19 cellular contexts compared by ENCODE assay signal in the genomic region with DNA sequence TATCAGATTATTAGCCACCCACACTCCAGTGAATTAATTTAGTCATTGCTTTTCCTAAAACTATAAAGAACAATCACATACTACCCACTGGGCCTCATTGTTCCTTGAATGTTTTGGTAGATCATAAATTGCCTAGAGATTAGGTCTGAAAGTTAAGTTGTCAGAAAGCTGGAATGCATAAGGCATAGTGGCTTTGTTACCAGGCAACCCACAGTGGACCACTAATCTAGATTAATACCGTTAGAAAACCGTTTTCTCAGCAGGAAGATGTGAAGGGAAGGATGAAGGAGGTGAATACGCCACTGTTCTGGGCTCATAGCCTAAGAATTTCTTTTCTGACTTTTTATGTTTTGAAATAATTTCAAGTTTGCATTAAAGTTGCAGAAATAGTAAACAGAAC.
DNase-seq lines count a peak whose midpoint lies in the region; ATAC-seq, FAIRE-seq and TF ChIP-seq lines count a peak whose summit lies in the region.
"Had no signal": no experiment of that assay in that cellular context is flagged by ENCODE, and none has a peak within 500 bp of the region (broad histone marks: within the 10 kb centered on the region; RNA-seq: fewer than 3 reads in every experiment).

No MANE protein-coding gene starts in this region.

- H3K4me1 Mint-ChIP-seq in CD4-positive, alpha-beta T cell (ENCODE audit: low read depth): peaks cover 20% of the 10 kb centered on the region
- H3K4me1 Mint-ChIP-seq in natural killer cell: peaks cover 46 to 66% of the 10 kb centered on the region in 2 donors
- no peaks in the 10 kb centered on the region for H3K4me1 Mint-ChIP-seq in WTC11
- H3K4me1 Mint-ChIP-seq in stimulated activated naive CD8-positive, alpha-beta T cell treated with anti-CD3 and anti-CD28 coated beads, Interleukin-15, amount 100 ng/mL, for 72 hours: no peaks in the 10 kb centered on the region

- no peak for TF ChIP-seq CTCF in CD4-positive, alpha-beta T cell (IDR thresholded peaks at IDR 0.05)
- TF ChIP-seq CTCF in D721Med (IDR thresholded peaks at IDR 0.05; ENCODE audit: insufficient read depth, missing control alignments): no peak
- TF ChIP-seq CTCF in natural killer cell (IDR thresholded peaks at IDR 0.05): no peak
- no peak for TF ChIP-seq CTCF in WTC11 (IDR thresholded peaks at IDR 0.05)

- no peaks in the 10 kb centered on the region for H3K27me3 Mint-ChIP-seq in CD4-positive, alpha-beta T cell
- H3K27me3 Mint-ChIP-seq in natural killer cell (ENCODE audit: low read depth in 2 of 2) (no peaks in the 10 kb centered on the region), WTC11 (ENCODE audit: low read depth) (no peaks in the 10 kb centered on the region)
- H3K27me3 Mint-ChIP-seq in stimulated activated naive CD8-positive, alpha-beta T cell treated with anti-CD3 and anti-CD28 coated beads, Interleukin-15, amount 100 ng/mL, for 72 hours: no peaks in the 10 kb centered on the region

- peak; percentile 73 for FAIRE-seq in D721Med (lab: Jason Lieb, UNC)
- FAIRE-seq: GM12878, H54 had no signal

- H3K9me3 Mint-ChIP-seq in CD4-positive, alpha-beta T cell: no peaks in the 10 kb centered on the region
- H3K9me3 Mint-ChIP-seq in natural killer cell (no peaks in the 10 kb centered on the region), WTC11 (no peaks in the 10 kb centered on the region; the same call in 1 of the 2 replicates)
- H3K9me3 Mint-ChIP-seq in stimulated activated naive CD8-positive, alpha-beta T cell treated with anti-CD3 and anti-CD28 coated beads, Interleukin-15, amount 100 ng/mL, for 72 hours: no peaks in the 10 kb centered on the region

- CTCF ChIA-PET in CD4-positive, alpha-beta T cell (lab: Charles Lee): no interaction called here
- CTCF ChIA-PET in WTC11 (lab: Charles Lee): no interaction called here

- no peaks in the 10 kb centered on the region for H3K27me3 ChIP-seq in CD4-positive, alpha-beta T cell (ENCODE audit: control insufficient read depth, insufficient read depth, low read length)

- H3K9me3 ChIP-seq in CD4-positive, alpha-beta T cell (ENCODE audit: control insufficient read depth, low read length): no peaks in the 10 kb centered on the region

- no peak for DNase-seq in CD4-positive, alpha-beta T cell
- DNase-seq in D721Med (ENCODE audit: insufficient read length, low spot score) (peak; percentile 24), amniotic epithelial cell (ENCODE audit: low read depth) (peak; percentile 83), natural killer cell (no peak), WTC11 (ENCODE audit: low spot score) (no peak), cortex of kidney (lab: John Stamatoyannopoulos, UW) (no peak)
- DNase-seq in stimulated activated naive CD8-positive, alpha-beta T cell treated with anti-CD3 and anti-CD28 coated beads, Interleukin-15, amount 100 ng/mL, for 72 hours: no peak
- DNase-seq: ACHN, DMS53, EL, KBM-7, NCI-H1105 treated with DMSO at 0.1 percent for 48 hours, NCI-H1694, NCI-H510A, NCI-H774, RPMI8226 had no signal

- intact Hi-C loops in CD4-positive, alpha-beta T cell (cut with DNase I, micrococcal nuclease): no loop called here
- intact Hi-C loops in natural killer cell (cut with micrococcal nuclease): no loop called here

- peaks cover 91% of the 10 kb centered on the region for H3K36me3 Mint-ChIP-seq in CD4-positive, alpha-beta T cell (ENCODE audit: low read depth)
- peaks cover 43% of the 10 kb centered on the region for H3K36me3 Mint-ChIP-seq in natural killer cell
- no peaks in the 10 kb centered on the region for H3K36me3 Mint-ChIP-seq in WTC11

- no peak overlapping the region for H3K4me3 Mint-ChIP-seq in CD4-positive, alpha-beta T cell
- H3K4me3 Mint-ChIP-seq in natural killer cell (no peak overlapping the region), WTC11 (no peak overlapping the region)
- H3K4me3 Mint-ChIP-seq in stimulated activated naive CD8-positive, alpha-beta T cell treated with anti-CD3 and anti-CD28 coated beads, Interleukin-15, amount 100 ng/mL, for 72 hours: no peak overlapping the region

- peak overlapping the region; percentile 39 for H3K27ac Mint-ChIP-seq in CD4-positive, alpha-beta T cell
- H3K27ac Mint-ChIP-seq in natural killer cell: peak overlapping the region; percentile 73 to 87
- H3K27ac Mint-ChIP-seq in WTC11: no peak overlapping the region
- H3K27ac Mint-ChIP-seq in stimulated activated naive CD8-positive, alpha-beta T cell treated with anti-CD3 and anti-CD28 coated beads, Interleukin-15, amount 100 ng/mL, for 72 hours: no peak overlapping the region

- no peak overlapping the region for H3K27ac ChIP-seq in CD4-positive, alpha-beta T cell (ENCODE audit: low read depth, low read length)
- H3K27ac ChIP-seq: C4-2B had no signal

- no peak for ATAC-seq in CD4-positive, alpha-beta T cell (ENCODE audit: poor library complexity)
- ATAC-seq in natural killer cell (no peak), WTC11 (no peak)
- ATAC-seq in stimulated activated naive CD8-positive, alpha-beta T cell treated with anti-CD3 and anti-CD28 coated beads, Interleukin-15, amount 100 ng/mL, for 72 hours: no peak
- ATAC-seq: GM12878 had no signal

- POLR2A ChIA-PET in CD4-positive, alpha-beta T cell (lab: Charles Lee): no interaction called here
- POLR2A ChIA-PET in WTC11 (lab: Charles Lee): no interaction called here

TF ChIP-seq in WTC11, 78 proteins besides CTCF, POLR2A, EP300 and RAD21:
- no peak for TF ChIP-seq OVOL2 (CRISPR knock-in tag; IDR thresholded peaks at IDR 0.05; ENCODE audit: borderline replicate concordance)
- TF ChIP-seq E2F4 (CRISPR knock-in tag; IDR thresholded peaks at IDR 0.05; ENCODE audit: borderline replicate concordance, low read depth): no peak

Comparison
In these comparisons a context has a peak if more than half of its experiments do, and no peak if none do; other contexts are left out.
1. DNase-seq: peak in D721Med (single experiment) and amniotic epithelial cell (single experiment); none in CD4-positive, alpha-beta T cell (0 of 10), natural killer cell (single experiment), WTC11 (single experiment), stimulated activated naive CD8-positive, alpha-beta T cell treated with anti-CD3 and anti-CD28 coated beads, Interleukin-15, amount 100 ng/mL, for 72 hours (0 of 2) and cortex of kidney (single experiment).
2. H3K27ac Mint-ChIP-seq: peak in CD4-positive, alpha-beta T cell (single experiment) and natural killer cell (2 of 2); none in WTC11 (single experiment) and stimulated activated naive CD8-positive, alpha-beta T cell treated with anti-CD3 and anti-CD28 coated beads, Interleukin-15, amount 100 ng/mL, for 72 hours (0 of 2).